18 cellular contexts compared by ENCODE assay signal in genomic region chr15:68274184-68274848, GRCh38. TPM values are rescaled to one million over a fixed set of nuclear protein-coding genes. Genes with fewer than 3 reads are reported as not detected.
A peak's percentile ranks its signal among the peaks of the same experiment; 100 is the strongest.
DNase-seq lines count a peak whose midpoint lies in the region; ATAC-seq and TF ChIP-seq lines count a peak whose summit lies in the region.
"Had no signal": no experiment of that assay in that cellular context is flagged by ENCODE, and none has a peak within 500 bp of the region (broad histone marks: within the 10 kb centered on the region; RNA-seq: fewer than 3 reads in every experiment).

No MANE protein-coding gene starts in this region.

- H3K79me2 ChIP-seq in H9 (ENCODE audit: insufficient read depth, low read length): peaks cover 9% of the 10 kb centered on the region; the same call in 1 of the 2 replicates

- H4K8ac ChIP-seq in H9 (replicated peaks; ENCODE audit: insufficient read length, low read depth, low read length): no peak overlapping the region

- H2BK5ac ChIP-seq in H9 (ENCODE audit: insufficient read length, low read length): no peak overlapping the region

- ATAC-seq in lung (ENCODE audit: insufficient read depth, low FRiP score): no peak
- ATAC-seq: effector memory CD8-positive, alpha-beta T cell; left colon had no signal

- H2BK20ac ChIP-seq in H9 (ENCODE audit: low read depth, low read length, poor library complexity, severe bottlenecking): no peak overlapping the region

- H3K27ac Mint-ChIP-seq in Calu3 (ENCODE audit: unreplicated experiment) (peak overlapping the region; percentile 50), H9 (no peak overlapping the region)

- H3T11ph ChIP-seq in H9 (ENCODE audit: low read length): no peak overlapping the region

- no peaks in the 10 kb centered on the region for H3K9me3 ChIP-seq in lung (ENCODE audit: control insufficient read depth in 2 of 2, insufficient read depth in 1 of 2, low read length in 1 of 2)
- no peaks in the 10 kb centered on the region for H3K9me3 ChIP-seq in H9 (ENCODE audit: control insufficient read depth, low read depth, low read length)

- CTCF ChIA-PET in Calu3 (lab: Charles Lee): interaction anchor here (1.1 kb wide), 1 partner anchor 21 kb away, joined by 5 read pairs; no protein-coding TSS in a partner anchor

- H3K4ac ChIP-seq in H9 (ENCODE audit: low read depth, low read length): no peak overlapping the region

- WGBS in lung, 2 donors: 78 to 82% methylated on average over 5 of the region's 5 CpGs
- no CpG with 5 or more reads among the region's 5 CpGs for WGBS in H9 (ENCODE audit: extremely low coverage, insufficient read length, low lambda C conversion rate)

- no peak overlapping the region for H3K56ac ChIP-seq in H9 (ENCODE audit: insufficient read length, low read depth, low read length)

- H3K27me3 Mint-ChIP-seq in Calu3 (ENCODE audit: unreplicated experiment) (no peaks in the 10 kb centered on the region), H9 (ENCODE audit: low read depth) (no peaks in the 10 kb centered on the region)
- H3K27me3 Mint-ChIP-seq: CD8-positive, alpha-beta memory T cell; effector memory CD8-positive, alpha-beta T cell had no signal

- H4K20me1 ChIP-seq in H9 (ENCODE audit: control insufficient read depth, insufficient read depth, insufficient read length): no peaks in the 10 kb centered on the region

- no peak overlapping the region for H2BK15ac ChIP-seq in H9 (ENCODE audit: low read depth, low read length)

- no peak overlapping the region for H2BK12ac ChIP-seq in H9 (ENCODE audit: insufficient read length, low read depth, low read length)

- no TSS peak for BruUV-seq in Calu3 (replicated peaks; lab: Mats Ljungman, UMichigan)

- no peak overlapping the region for H3K4me3 ChIP-seq in lung

- intact Hi-C loops in Calu3 (cut with micrococcal nuclease; ENCODE audit: unreplicated experiment): no loop called here

- H3K9ac ChIP-seq in H9 (ENCODE audit: extremely low read depth, insufficient read length, low read length): no peak overlapping the region

- no peak overlapping the region for H3K4me3 Mint-ChIP-seq in Calu3 (ENCODE audit: low read depth, unreplicated experiment)
- peak overlapping the region in 1 of 2 experiments; percentile 3; a peak in 1 of 5 replicates for H3K4me3 Mint-ChIP-seq in H9
- H3K4me3 Mint-ChIP-seq: effector memory CD8-positive, alpha-beta T cell had no signal

- no peaks in the 10 kb centered on the region for H3K9me3 Mint-ChIP-seq in Calu3 (ENCODE audit: low read depth, unreplicated experiment)
- H3K9me3 Mint-ChIP-seq in H9: no peaks in the 10 kb centered on the region
- H3K9me3 Mint-ChIP-seq: CD8-positive, alpha-beta memory T cell had no signal

- H3K36me3 Mint-ChIP-seq in Calu3 (ENCODE audit: insufficient read depth, unreplicated experiment) (peaks cover 35% of the 10 kb centered on the region), H9 (ENCODE audit: insufficient read depth in 1 of 3, low read depth in 3 of 3) (peaks cover 0 to 9% (median 0%) of the 10 kb centered on the region in 3 experiments; a peak in 2 of 7 replicates)

- H3K23ac ChIP-seq in H9 (ENCODE audit: insufficient read length, low read depth, low read length): no peak overlapping the region

- H2AK5ac ChIP-seq in H9 (ENCODE audit: insufficient read length, low read length): no peak overlapping the region

- TF ChIP-seq CTCF in Calu3 (IDR thresholded peaks at IDR 0.05; ENCODE audit: unreplicated experiment) (no peak), lung (IDR thresholded peaks at IDR 0.05; ENCODE audit: control extremely low read depth, extremely low read depth) (no peak), H9 (conservative IDR thresholded peaks at IDR 0.05) (no peak)

- peaks cover 5 to 7% of the 10 kb centered on the region in 2 donors for H3K4me1 ChIP-seq in lung (ENCODE audit: control insufficient read depth in 2 of 2, insufficient read depth in 2 of 2, low read length in 2 of 2)
- H3K4me1 ChIP-seq in H9 (ENCODE audit: insufficient read depth, low read length): peaks cover 7% of the 10 kb centered on the region; the same call in 1 of the 2 replicates

- H3K4me1 Mint-ChIP-seq in Calu3 (ENCODE audit: low read depth, unreplicated experiment) (peaks cover 65% of the 10 kb centered on the region), H9 (peaks cover 40 to 50% of the 10 kb centered on the region in 2 experiments)

- H3K4me2 ChIP-seq in H9 (ENCODE audit: insufficient read depth, insufficient read length, low read length): no peak overlapping the region

- H3K14ac ChIP-seq in H9 (ENCODE audit: insufficient read depth, low read length): no peak overlapping the region

- no peak overlapping the region for H2AFZ ChIP-seq in H9 (ENCODE audit: low read length)

- H3K79me1 ChIP-seq in H9 (ENCODE audit: insufficient read depth, low read depth, low read length, poor library complexity, severe bottlenecking): no peaks in the 10 kb centered on the region

- H3K27ac ChIP-seq in cingulate gyrus (ENCODE audit: low read depth, low read length) (peak overlapping the region; percentile 24), lung (ENCODE audit: low read depth in 1 of 2, low read length in 1 of 2) (peak overlapping the region; percentile 45 to 98), temporal lobe (ENCODE audit: low read depth, low read length) (peak overlapping the region; percentile 52), H9 (ENCODE audit: insufficient read length, low read depth, low read length) (no peak overlapping the region)

- peaks cover 16% of the 10 kb centered on the region for H3K23me2 ChIP-seq in H9 (ENCODE audit: insufficient read length, low read depth, low read length, poor library complexity, severe bottlenecking)

- H4K5ac ChIP-seq in H9 (ENCODE audit: insufficient read length, low read depth, low read length): no peak overlapping the region

- DNase-seq in Calu3 (no peak), lung (ENCODE audit: low spot score) (no peak), NCI-H2107 (lab: John Stamatoyannopoulos, UW) (no peak), NCI-H748 treated with DMSO at 0.1 percent for 48 hours (lab: John Stamatoyannopoulos, UW) (no peak), epidermal melanocyte (ENCODE audit: insufficient read length, low spot score) (no peak), H9 (no peak)
- DNase-seq: activated CD4-positive, alpha-beta T cell treated with anti-CD3 and anti-CD28 coated beads for 1 hour; activated effector memory CD4-positive, alpha-beta T cell treated with Interleukin-2 at 50 U/mL for 16 hours; amniotic stem cell; CD8-positive, alpha-beta memory T cell; effector memory CD8-positive, alpha-beta T cell; GOT3; left colon; NCI-H1436 treated with DMSO at 0.1 percent for 48 hours; NCI-H82; stimulated activated CD4-positive, alpha-beta T cell treated with anti-CD3 and anti-CD28 coated beads, Interleukin-4, amount 100 ng/mL, for 24 hours had no signal

- no peak overlapping the region for H2BK120ac ChIP-seq in H9 (ENCODE audit: low read depth, low read length, poor library complexity, severe bottlenecking)

- no peak overlapping the region for H4K91ac ChIP-seq in H9 (ENCODE audit: insufficient read length, low read depth, low read length)

- H3K36me3 ChIP-seq in lung (ENCODE audit: control insufficient read depth in 2 of 2, insufficient read depth in 2 of 2, low read length in 2 of 2): no peaks in the 10 kb centered on the region

- no peaks in the 10 kb centered on the region for H3K27me3 ChIP-seq in lung (ENCODE audit: control insufficient read depth, insufficient read depth)
- no peaks in the 10 kb centered on the region for H3K27me3 ChIP-seq in H9 (ENCODE audit: insufficient read depth, low read length)

- no peak overlapping the region for H3K18ac ChIP-seq in H9 (ENCODE audit: insufficient read length, low read depth, low read length)

RNA-seq across cellular contexts. Expression of gene FEM1B, which starts 3.2 kb away (rescaled TPM):
- total RNA-seq in Calu3 (2022): 41.4 and 53.3 TPM in 2 replicates
- total RNA-seq in lung: 10 to 100 TPM; 46.2 to 57.7 TPM
- polyA plus RNA-seq in lung: 10 to 100 TPM in 1 of 2 donors, 1 to 10 TPM in 1; 8.1 to 14.8 TPM
- total RNA-seq in temporal lobe: 143 TPM
- total RNA-seq in H9 (2021): 77.9 and 83.3 TPM in 2 replicates

RNA-seq across cellular contexts. Expression of gene CLN6, which starts 44.8 kb away (rescaled TPM):
- total RNA-seq in Calu3 (2022): 81.6 and 85.7 TPM in 2 replicates
- total RNA-seq in lung: 10 to 100 TPM; 13.9 to 47.1 TPM
- 10 to 100 TPM; 37.4 to 48.9 TPM for polyA plus RNA-seq in lung
- total RNA-seq in temporal lobe: 2.7 TPM
- 68.7 and 71.9 TPM in 2 replicates for total RNA-seq in H9 (2021)
